ENCODE assay signal across 7 cellular contexts in the genomic region with DNA sequence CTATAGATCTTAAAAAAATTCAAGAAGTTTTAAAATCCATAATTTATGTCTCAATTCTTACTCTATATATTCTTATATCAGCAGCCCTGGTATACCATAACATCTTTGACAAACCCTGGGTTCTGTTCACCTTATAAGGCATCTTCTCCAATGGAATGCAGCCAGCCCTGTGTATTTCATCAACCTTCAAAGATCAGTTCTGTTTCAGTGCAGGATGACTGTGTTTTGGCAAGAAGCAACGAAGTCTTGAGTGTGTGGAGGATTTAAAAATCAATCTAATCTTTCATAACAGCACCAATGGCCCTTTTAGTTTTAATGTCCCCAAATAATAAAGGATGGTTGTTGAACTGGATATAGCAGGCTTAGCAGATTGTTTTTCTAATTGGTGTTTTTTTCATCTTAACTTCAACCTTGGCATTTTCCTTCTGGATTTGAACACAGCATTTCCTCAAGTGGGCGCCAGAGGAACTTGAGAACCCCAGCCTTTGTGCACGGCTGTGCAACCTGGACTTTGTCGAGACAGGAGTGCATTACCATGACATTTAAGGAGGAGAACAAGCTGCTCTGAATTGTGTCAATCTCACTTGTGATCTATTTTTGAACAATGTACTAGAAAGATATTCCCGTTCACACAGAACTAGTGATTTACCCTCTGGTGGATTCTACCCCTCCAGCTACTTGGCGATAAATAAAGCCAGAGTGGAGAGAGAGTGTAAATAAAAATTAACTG.
A peak's percentile ranks its signal among the peaks of the same experiment; 100 is the strongest.
DNase-seq lines count a peak whose midpoint lies in the region; ATAC-seq and TF ChIP-seq lines count a peak whose summit lies in the region.

No MANE protein-coding gene starts in this region.

- no peak for TF ChIP-seq EP300 in esophagus muscularis mucosa (IDR thresholded peaks at IDR 0.05)

- H3K4me3 ChIP-seq in esophagus muscularis mucosa, result no peak overlapping the region

- no peaks in the 10 kb centered on the region for H3K36me3 ChIP-seq in esophagus muscularis mucosa

- no peak for TF ChIP-seq POLR2A in esophagus muscularis mucosa (IDR thresholded peaks at IDR 0.05; ENCODE audit: low read depth)

- CTCF ChIA-PET in GM10248 (lab: Yijun Ruan, JAX), result interaction anchor here (1.2 kb wide), 1 partner anchor 14 kb away, joined by 3 read pairs; no protein-coding TSS in a partner anchor

- intact Hi-C loops in esophagus muscularis mucosa (cut with DNase I), result loop anchor here (5.0 kb wide), 2 partner anchors 140 to 255 kb away; no protein-coding TSS in a partner anchor

- H3K9me3 ChIP-seq in esophagus muscularis mucosa, result no peaks in the 10 kb centered on the region

- no peak for ATAC-seq in HG03439 (IDR thresholded peaks at IDR 0.05; ENCODE audit: unreplicated experiment)

- DNase-seq in NOMO-1 (lab: John Stamatoyannopoulos, UW; ENCODE audit: unreplicated experiment in 2 of 2) (peak; percentile 18 to 32), esophagus muscularis mucosa (ENCODE audit: extremely low spot score) (no peak), pons (ENCODE audit: low spot score) (peak; percentile 12), GM10248 (ENCODE audit: extremely low spot score) (no peak)
- no peak for DNase-seq in activated T-cell treated with anti-CD3 and anti-CD28 coated beads, Interleukin-2, amount 50 U/mL, for 1 hour

- TF ChIP-seq CTCF in GM12872 (IDR thresholded peaks at IDR 0.05; ENCODE audit: insufficient read depth, low read depth, low read length) (peak; percentile 39), esophagus muscularis mucosa (IDR thresholded peaks at IDR 0.05) (peak; percentile 58 to 71 (median 70)), GM10248 (IDR thresholded peaks at IDR 0.05; ENCODE audit: control extremely low read depth, extremely low read depth, low read depth, missing control alignments) (no peak)

- 29% methylated on average over 6 of the region's 6 CpGs for WGBS in esophagus muscularis mucosa

- no peaks in the 10 kb centered on the region for H3K27me3 ChIP-seq in esophagus muscularis mucosa

- peak overlapping the region; percentile 21 to 65 (median 58) for H3K27ac ChIP-seq in esophagus muscularis mucosa (replicated peaks in 1 of 4)

- peaks cover 20 to 36% (median 30%) of the 10 kb centered on the region in 4 donors for H3K4me1 ChIP-seq in esophagus muscularis mucosa

- POLR2A ChIA-PET in GM10248 (lab: Yijun Ruan, JAX), result interaction anchor here (0.7 kb wide), 1 partner anchor 468 kb away, joined by 3 read pairs; no protein-coding TSS in a partner anchor

Comparison
In these comparisons a context has a peak if more than half of its experiments do, and no peak if none do; other contexts are left out.
1. DNase-seq: peak in NOMO-1 (2 of 2) and pons (single experiment); none in esophagus muscularis mucosa (single experiment), GM10248 (single experiment) and activated T-cell treated with anti-CD3 and anti-CD28 coated beads, Interleukin-2, amount 50 U/mL, for 1 hour (single experiment).